ENCODE assay signal across 13 cellular contexts in the genomic region with DNA sequence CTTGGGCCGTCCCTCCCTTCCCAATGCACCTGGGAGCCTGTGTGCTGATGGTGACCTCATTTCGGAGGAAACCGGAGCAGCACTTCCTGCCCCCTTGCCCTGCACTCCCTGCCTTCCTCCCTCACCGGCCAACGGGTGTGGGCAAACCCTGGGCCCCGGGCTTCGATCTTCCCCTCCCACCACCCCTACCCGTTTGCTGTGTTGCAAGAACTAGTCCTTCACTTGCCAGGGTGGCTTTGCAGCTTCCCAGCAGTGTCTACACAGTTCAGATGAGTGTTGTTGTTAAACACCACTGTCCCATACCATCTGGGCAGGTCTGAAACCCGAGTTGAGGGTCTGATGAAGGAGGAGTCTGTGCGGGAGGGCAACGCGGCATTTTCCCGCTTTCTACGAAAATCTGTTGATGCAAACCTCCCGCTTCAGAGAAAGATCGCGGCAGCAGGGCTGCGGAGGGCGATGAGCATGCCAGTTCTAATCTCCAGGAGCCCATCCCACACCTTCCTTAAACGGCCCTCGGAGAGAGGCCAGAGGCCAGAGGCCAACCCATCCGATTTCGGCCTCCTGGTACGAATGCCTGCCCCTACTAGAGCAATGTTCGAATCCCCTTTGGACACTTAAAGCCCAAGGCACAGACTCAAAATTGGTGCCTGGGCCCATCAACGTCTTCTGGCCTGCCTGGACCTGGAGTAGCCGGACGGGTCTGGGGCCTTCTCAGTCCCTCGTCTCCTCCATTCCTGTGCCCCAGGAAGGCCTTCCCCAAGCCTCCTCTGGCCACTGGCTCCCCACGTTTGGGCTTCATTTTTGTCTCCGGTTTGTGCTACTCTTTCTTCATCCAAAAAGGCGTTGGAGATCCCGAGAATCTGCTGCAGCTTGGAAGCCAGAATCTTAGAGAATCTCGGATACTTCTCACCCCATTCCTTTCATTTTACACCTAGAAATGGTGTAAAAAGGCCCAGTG. TPM values are rescaled to one million over a fixed set of nuclear protein-coding genes. Genes with fewer than 3 reads are reported as not detected.
DNase-seq lines count a peak whose midpoint lies in the region; ATAC-seq and TF ChIP-seq lines count a peak whose summit lies in the region.
"Had no signal": no experiment of that assay in that cellular context is flagged by ENCODE, and none has a peak within 500 bp of the region (broad histone marks: within the 10 kb centered on the region; RNA-seq: fewer than 3 reads in every experiment).

No MANE protein-coding gene starts in this region.

- H3K36me3 Mint-ChIP-seq in activated CD4-positive, alpha-beta T cell treated with anti-CD3 and anti-CD28 coated beads, Interleukin-2, amount 10 ng/mL, durations not matched to agents 7 days and 5 days (ENCODE audit: low read depth) = peaks cover 1% of the 10 kb centered on the region
- no peaks in the 10 kb centered on the region; the same call in 1 of the 2 replicates for H3K36me3 Mint-ChIP-seq in WTC11
- peaks cover 0 to 3% (median 0%) of the 10 kb centered on the region in 3 donors for H3K36me3 Mint-ChIP-seq in immature natural killer cell

- peak overlapping the region; percentile 11; the same call in 1 of the 2 replicates for H3K4me3 ChIP-seq in iPS-18c (ENCODE audit: insufficient read depth, low read depth, low read length)

- CTCF ChIA-PET in activated CD4-positive, alpha-beta T cell treated with anti-CD3 and anti-CD28 coated beads, Interleukin-2, amount 10 ng/mL, durations not matched to agents 7 days and 5 days (lab: Charles Lee) = no interaction called here
- CTCF ChIA-PET in WTC11 (lab: Charles Lee) = interaction anchor here (1.4 to 2.9 kb wide), 2 partner anchors 11 to 37 kb away, joined by 5 to 59 read pairs; no protein-coding TSS in a partner anchor

- H3K27me3 Mint-ChIP-seq in activated CD4-positive, alpha-beta T cell treated with anti-CD3 and anti-CD28 coated beads, Interleukin-2, amount 10 ng/mL, durations not matched to agents 7 days and 5 days = peaks cover 84% of the 10 kb centered on the region
- H3K27me3 Mint-ChIP-seq in WTC11 (ENCODE audit: low read depth) (peaks cover 99% of the 10 kb centered on the region), immature natural killer cell (ENCODE audit: low read depth in 3 of 3) (peaks cover 19 to 45% (median 39%) of the 10 kb centered on the region in 3 donors)

- peaks cover 6% of the 10 kb centered on the region for H3K9me3 ChIP-seq in iPS-18c (ENCODE audit: control insufficient read depth, insufficient read depth, low read length)
- H3K9me3 ChIP-seq: tibial artery had no signal

- no peaks in the 10 kb centered on the region for H3K9me3 Mint-ChIP-seq in activated CD4-positive, alpha-beta T cell treated with anti-CD3 and anti-CD28 coated beads, Interleukin-2, amount 10 ng/mL, durations not matched to agents 7 days and 5 days
- H3K9me3 Mint-ChIP-seq in WTC11 (no peaks in the 10 kb centered on the region), immature natural killer cell (no peaks in the 10 kb centered on the region)
- H3K9me3 Mint-ChIP-seq: activated B cell treated with CpG ODN at 0.5 μM for 24 hours had no signal

- DNase-seq in activated CD4-positive, alpha-beta T cell treated with anti-CD3 and anti-CD28 coated beads, Interleukin-2, amount 10 ng/mL, durations not matched to agents 7 days and 5 days = no peak
- no peak for DNase-seq in activated CD4-positive, alpha-beta T cell treated with anti-CD3 and anti-CD28 coated beads for 1 hour
- peak; percentile 78 for DNase-seq in WTC11 (ENCODE audit: low spot score)
- no peak for DNase-seq in immature natural killer cell
- DNase-seq: activated B cell treated with CpG ODN at 0.5 μM for 24 hours; activated T-cell treated with anti-CD3 and anti-CD28 coated beads, Interleukin-2, amount 50 U/mL, for 1 hour; NCI-H1417; NCI-H526 treated with DMSO at 0.1 percent for 48 hours; tibial artery had no signal

- ATAC-seq in WTC11 (peak; percentile 24), GM18520 (IDR thresholded peaks at IDR 0.05; ENCODE audit: unreplicated experiment) (no peak), HG03565 (IDR thresholded peaks at IDR 0.05; ENCODE audit: unreplicated experiment) (no peak)

- POLR2A ChIA-PET in activated CD4-positive, alpha-beta T cell treated with anti-CD3 and anti-CD28 coated beads, Interleukin-2, amount 10 ng/mL, durations not matched to agents 7 days and 5 days (lab: Charles Lee) = interaction anchor here (0.6 kb wide), 1 partner anchor 810 kb away, joined by 3 read pairs; no protein-coding TSS in a partner anchor
- POLR2A ChIA-PET in WTC11 (lab: Charles Lee) = no interaction called here

- no peak for TF ChIP-seq CTCF in WTC11 (IDR thresholded peaks at IDR 0.05)

- peaks cover 5% of the 10 kb centered on the region for H3K4me1 Mint-ChIP-seq in activated CD4-positive, alpha-beta T cell treated with anti-CD3 and anti-CD28 coated beads, Interleukin-2, amount 10 ng/mL, durations not matched to agents 7 days and 5 days
- H3K4me1 Mint-ChIP-seq in WTC11 = peaks cover 45% of the 10 kb centered on the region
- H3K4me1 Mint-ChIP-seq in immature natural killer cell = peaks cover 6 to 11% of the 10 kb centered on the region in 2 donors

- H3K4me3 Mint-ChIP-seq in activated CD4-positive, alpha-beta T cell treated with anti-CD3 and anti-CD28 coated beads, Interleukin-2, amount 10 ng/mL, durations not matched to agents 7 days and 5 days = no peak overlapping the region
- H3K4me3 Mint-ChIP-seq in WTC11 = peak overlapping the region; percentile 53
- peak overlapping the region in 1 of 5 donors; percentile 24 for H3K4me3 Mint-ChIP-seq in immature natural killer cell
- H3K4me3 Mint-ChIP-seq: activated B cell treated with CpG ODN at 0.5 μM for 24 hours had no signal

- H3K27ac ChIP-seq in temporal lobe (ENCODE audit: low read depth, low read length) = peak overlapping the region; percentile 36
- H3K27ac ChIP-seq: tibial artery had no signal

- H3K27ac Mint-ChIP-seq in activated CD4-positive, alpha-beta T cell treated with anti-CD3 and anti-CD28 coated beads, Interleukin-2, amount 10 ng/mL, durations not matched to agents 7 days and 5 days = peak overlapping the region; percentile 31
- H3K27ac Mint-ChIP-seq in WTC11 = no peak overlapping the region
- H3K27ac Mint-ChIP-seq in immature natural killer cell = no peak overlapping the region
- H3K27ac Mint-ChIP-seq: activated B cell treated with CpG ODN at 0.5 μM for 24 hours had no signal

TF ChIP-seq in WTC11, 78 proteins besides CTCF, POLR2A, EP300 and RAD21 (continues in another document):
- TF ChIP-seq ATF2 (CRISPR knock-in tag; IDR thresholded peaks at IDR 0.05; ENCODE audit: borderline replicate concordance, low read depth) = no peak
- TF ChIP-seq, protein P1, sequence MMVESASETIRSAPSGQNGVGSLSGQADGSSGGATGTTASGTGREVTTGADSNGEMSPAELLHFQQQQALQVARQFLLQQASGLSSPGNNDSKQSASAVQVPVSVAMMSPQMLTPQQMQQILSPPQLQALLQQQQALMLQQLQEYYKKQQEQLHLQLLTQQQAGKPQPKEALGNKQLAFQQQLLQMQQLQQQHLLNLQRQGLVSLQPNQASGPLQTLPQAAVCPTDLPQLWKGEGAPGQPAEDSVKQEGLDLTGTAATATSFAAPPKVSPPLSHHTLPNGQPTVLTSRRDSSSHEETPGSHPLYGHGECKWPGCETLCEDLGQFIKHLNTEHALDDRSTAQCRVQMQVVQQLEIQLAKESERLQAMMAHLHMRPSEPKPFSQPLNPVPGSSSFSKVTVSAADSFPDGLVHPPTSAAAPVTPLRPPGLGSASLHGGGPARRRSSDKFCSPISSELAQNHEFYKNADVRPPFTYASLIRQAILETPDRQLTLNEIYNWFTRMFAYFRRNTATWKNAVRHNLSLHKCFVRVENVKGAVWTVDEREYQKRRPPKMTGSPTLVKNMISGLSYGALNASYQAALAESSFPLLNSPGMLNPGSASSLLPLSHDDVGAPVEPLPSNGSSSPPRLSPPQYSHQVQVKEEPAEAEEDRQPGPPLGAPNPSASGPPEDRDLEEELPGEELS (CRISPR knock-in tag; IDR thresholded peaks at IDR 0.05) = 0 out of 2 replicates have a peak, but pooled peaks have one; percentile 56
- TF ChIP-seq SMAD4 (CRISPR knock-in tag; IDR thresholded peaks at IDR 0.05) = no peak
- TF ChIP-seq KAT7 (CRISPR knock-in tag; IDR thresholded peaks at IDR 0.05; ENCODE audit: borderline replicate concordance) = 0 out of 2 replicates have a peak, but pooled peaks have one; percentile 71
- peak; percentile 76; the same call in 1 of the 2 replicates for TF ChIP-seq JUN (CRISPR knock-in tag; IDR thresholded peaks at IDR 0.05)
- TF ChIP-seq MAX (CRISPR knock-in tag; IDR thresholded peaks at IDR 0.05) = peak; percentile 53; the same call in 1 of the 2 replicates

RNA-seq across cellular contexts. Expression of gene POLG, which starts 35.8 kb away (rescaled TPM):
- 100 to 1,000 TPM in 1 of 2 experiments, 10 to 100 TPM in 1; 85.6 to 105 TPM for total RNA-seq in activated CD4-positive, alpha-beta T cell treated with anti-CD3 and anti-CD28 coated beads, Interleukin-2, amount 10 ng/mL, durations not matched to agents 7 days and 5 days
- total RNA-seq in WTC11 (2021) (63.9 to 76.2 TPM (median 68.3 TPM) in 3 replicates), temporal lobe (27.5 TPM)
- 10 to 100 TPM; 24.3 to 79.1 (median 28.6) TPM for polyA plus RNA-seq in immature natural killer cell
